ENCODE assay signal across 8 cellular contexts in the genomic region with DNA sequence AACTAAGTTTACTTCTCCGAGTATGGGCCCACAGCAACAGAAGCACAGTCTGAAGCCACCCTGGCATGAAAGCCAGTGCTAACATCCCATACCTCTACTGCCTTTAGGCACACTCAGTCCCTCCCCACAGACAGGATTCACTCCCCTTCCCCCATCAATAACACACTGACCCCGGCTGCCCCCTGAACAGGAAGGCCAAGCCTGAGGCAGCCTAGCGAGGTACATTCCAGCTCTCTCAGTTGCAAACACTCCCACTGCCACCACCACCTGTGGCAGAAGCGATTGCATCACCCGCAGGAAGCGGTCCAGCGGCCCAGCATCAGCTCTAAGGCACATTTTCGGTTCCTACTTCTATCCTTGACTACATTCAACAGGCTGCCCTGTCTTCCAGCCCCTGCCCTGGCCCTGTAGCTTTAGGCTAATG. TPM values are rescaled to one million over a fixed set of nuclear protein-coding genes. Genes with fewer than 3 reads are reported as not detected.
DNase-seq lines count a peak whose midpoint lies in the region; ATAC-seq, FAIRE-seq and TF ChIP-seq lines count a peak whose summit lies in the region.

No MANE protein-coding gene starts in this region.

- H3K36me3 ChIP-seq in Caco-2 (ENCODE audit: control insufficient read depth, insufficient read depth, low read length), result no peaks in the 10 kb centered on the region

- peaks cover 14% of the 10 kb centered on the region for H3K4me1 Mint-ChIP-seq in Caco-2 (ENCODE audit: low read depth, unreplicated experiment)

- no peaks in the 10 kb centered on the region; the same call in 1 of the 2 replicates for H3K4me1 ChIP-seq in Caco-2

- H3K36me3 Mint-ChIP-seq in Caco-2 (ENCODE audit: insufficient read depth, unreplicated experiment), result peaks cover 6% of the 10 kb centered on the region

- H3K27me3 Mint-ChIP-seq in Caco-2 (ENCODE audit: insufficient read depth, unreplicated experiment), result no peaks in the 10 kb centered on the region

- POLR2A ChIA-PET in Caco-2 (lab: Charles Lee) (no interaction called here), RWPE1 (lab: Yijun Ruan, JAX; ENCODE audit: low non-redundant PET) (interaction anchor here (0.6 kb wide), 1 partner anchor 342 kb away, joined by 3 read pairs; no protein-coding TSS in a partner anchor)

- peak; percentile 99 for FAIRE-seq in GM19239 (lab: Jason Lieb, UNC)

- peak overlapping the region; percentile 5 for H3K27ac Mint-ChIP-seq in Caco-2 (ENCODE audit: unreplicated experiment)

- no TSS peak for BruUV-seq in Caco-2 (replicated peaks; lab: Mats Ljungman, UMichigan)

- no peak for TF ChIP-seq CTCF in Caco-2 (IDR thresholded peaks at IDR 0.05; ENCODE audit: insufficient read depth in 1 of 2, low read depth in 1 of 2, low read length in 1 of 2, severe bottlenecking in 1 of 2, unreplicated experiment in 1 of 2)
- TF ChIP-seq CTCF in RWPE1 (conservative IDR thresholded peaks at IDR 0.05; ENCODE audit: low read depth), result no peak

- no peaks in the 10 kb centered on the region for H3K9me3 ChIP-seq in Caco-2

- H3K4me3 Mint-ChIP-seq in Caco-2 (ENCODE audit: unreplicated experiment), result no peak overlapping the region

- no peaks in the 10 kb centered on the region for H3K27me3 ChIP-seq in Caco-2 (replicated peaks; ENCODE audit: control insufficient read depth, insufficient read depth, low read length)

- no peak overlapping the region for H3K4me3 ChIP-seq in Caco-2 (ENCODE audit: low read depth, low read length)

- CTCF ChIA-PET in Caco-2 (lab: Charles Lee) (interaction anchor here (0.7 kb wide), 1 partner anchor 318 kb away, joined by 3 read pairs; no protein-coding TSS in a partner anchor), RWPE1 (lab: Yijun Ruan, JAX) (interaction anchor here (0.8 to 1.6 kb wide), 2 partner anchors 11 to 14 kb away, joined by 3 to 6 read pairs; no protein-coding TSS in a partner anchor)

- DNase-seq in Caco-2 (peak; percentile 61 to 71), GM19239 (ENCODE audit: insufficient read length, low spot score) (peak; percentile 73), RWPE1 (ENCODE audit: low spot score) (no peak), NCI-H2227 treated with DMSO at 0.1 percent for 48 hours (lab: John Stamatoyannopoulos, UW) (no peak), HUDEP-2 (lab: John Stamatoyannopoulos, UW; ENCODE audit: unreplicated experiment in 76 of 76) (no peak)
- peak; percentile 38 for DNase-seq in stimulated activated naive CD4-positive, alpha-beta T cell treated with Interleukin-2 at 50 U/mL for 16 hours (lab: John Stamatoyannopoulos, UW)

- peak overlapping the region; percentile 13 for H3K27ac ChIP-seq in RWPE1

- ATAC-seq in HG03108 (IDR thresholded peaks at IDR 0.05; ENCODE audit: unreplicated experiment), result peak; percentile 94
- ATAC-seq in esophagus mucosa, result peak; percentile 66

- no peaks in the 10 kb centered on the region for H3K9me3 Mint-ChIP-seq in Caco-2 (ENCODE audit: unreplicated experiment)

- intact Hi-C loops in Caco-2 (cut with micrococcal nuclease; ENCODE audit: unreplicated experiment), result no loop called here

RNA-seq across cellular contexts. Expression of a gene that starts 7.0 kb away (rescaled TPM):
- total RNA-seq in Caco-2 (2022) (78.2 and 81.5 TPM in 2 replicates), esophagus mucosa (1.5 TPM)

RNA-seq across cellular contexts. Expression of a gene that starts 45.2 kb away (rescaled TPM):
- 62.7 and 73.5 TPM in 2 replicates for total RNA-seq in Caco-2 (2022)
- 15.3 TPM for total RNA-seq in esophagus mucosa

Comparison
In these comparisons a context has a peak if more than half of its experiments do, and no peak if none do; other contexts are left out.
1. DNase-seq: peak in Caco-2 (2 of 2), GM19239 (single experiment) and stimulated activated naive CD4-positive, alpha-beta T cell treated with Interleukin-2 at 50 U/mL for 16 hours (single experiment); none in RWPE1 (single experiment), NCI-H2227 treated with DMSO at 0.1 percent for 48 hours (single experiment) and HUDEP-2 (0 of 76).
2. RNA of a gene that starts 7.0 kb away (total RNA-seq): 78.2 to 81.5 TPM in Caco-2; 1.5 TPM in esophagus mucosa (single experiment); every median in the first group is over 10 times any median in the second.